In genomic region chr1:156893048-156893953, GRCh38 we compare ENCODE assay signal across 8 cellular contexts. TPM values are rescaled to one million over a fixed set of nuclear protein-coding genes. Genes with fewer than 3 reads are reported as not detected.
DNase-seq lines count a peak whose midpoint lies in the region; ATAC-seq, FAIRE-seq and TF ChIP-seq lines count a peak whose summit lies in the region.

TSS of gene PEAR1 (plus strand) at chr1:156893718. CDS start at chr1:156903927, 10,209 bp downstream.

- H3K4me3 ChIP-seq in A549 = peak within 1 kb of the TSS; percentile 19; the same call in 1 of the 3 replicates
- peak within 1 kb of the TSS; percentile 37 for H3K4me3 ChIP-seq in epithelial cell of esophagus (ENCODE audit: low read length)
- peak within 1 kb of the TSS; percentile 31 to 47 for H3K4me3 ChIP-seq in muscle layer of duodenum (ENCODE audit: low read depth in 1 of 2, low read length in 2 of 2)

- ATAC-seq in A549 (no peak), GM19463 (IDR thresholded peaks at IDR 0.05; ENCODE audit: unreplicated experiment) (no peak)

- no peak for TF ChIP-seq RAD21 in A549 (conservative IDR thresholded peaks at IDR 0.05 in 1 of 2, IDR thresholded peaks at IDR 0.05 in 1 of 2)

- H3K4me1 ChIP-seq in A549 = peaks cover 48% of the 10 kb centered on the region
- H3K4me1 ChIP-seq in muscle layer of duodenum (ENCODE audit: control insufficient read depth in 1 of 2, insufficient read depth in 2 of 2, low read length in 2 of 2) = peaks cover 0 to 18% of the 10 kb centered on the region in 2 donors

- H3K9me3 ChIP-seq in A549 (no peaks in the 10 kb centered on the region), muscle layer of duodenum (ENCODE audit: control insufficient read depth in 1 of 2, low read length in 2 of 2) (no peaks in the 10 kb centered on the region)

- TF ChIP-seq POLR2A in A549 (IDR thresholded peaks at IDR 0.05; ENCODE audit: low read length) (no peak), GM12892 (IDR thresholded peaks at IDR 0.05; ENCODE audit: low read depth, low read length) (no peak)

- no peak for FAIRE-seq in A549 (lab: Jason Lieb, UNC)
- FAIRE-seq in GM12892 (lab: Jason Lieb, UNC) = no peak

- peak within 1 kb of the TSS; percentile 71 for H3K4me2 ChIP-seq in A549

- CTCF ChIA-PET in A549 (lab: Yijun Ruan, JAX) = interaction anchor here (0.6 to 20.8 kb wide), 20 partner anchors 12 to 308 kb away, joined by 3 to 341 read pairs (median 46); partner anchors contain the start of genes INSRR, ISG20L2, LRRC71 and METTL25B
- CTCF ChIA-PET in RWPE1 (lab: Yijun Ruan, JAX) = interaction anchor here (0.6 to 9.3 kb wide), 3 partner anchors 34 to 201 kb away, joined by 3 to 77 read pairs (median 4); no protein-coding TSS in a partner anchor

- TF ChIP-seq CTCF in A549 (IDR thresholded peaks at IDR 0.05) (no peak), RWPE1 (conservative IDR thresholded peaks at IDR 0.05; ENCODE audit: low read depth) (no peak), epithelial cell of esophagus (IDR thresholded peaks at IDR 0.05; ENCODE audit: insufficient read depth, low read depth, low read length, missing control alignments) (no peak), GM10266 (IDR thresholded peaks at IDR 0.05; ENCODE audit: control insufficient read depth, insufficient read depth, low read depth, missing control alignments) (no peak)

- DNase-seq in A549 (ENCODE audit: low read depth in 1 of 2, low spot score in 1 of 2) (no peak), RWPE1 (ENCODE audit: low spot score) (no peak), epithelial cell of esophagus (ENCODE audit: low read depth) (no peak), HCEC 1CT (no peak), GM12892 (ENCODE audit: insufficient read length) (no peak), GM10266 (ENCODE audit: extremely low spot score) (no peak)

- POLR2A ChIA-PET in A549 (lab: Yijun Ruan, JAX) (no interaction called here), RWPE1 (lab: Yijun Ruan, JAX; ENCODE audit: low non-redundant PET) (no interaction called here)

- no peak for TF ChIP-seq EP300 in A549 (IDR thresholded peaks at IDR 0.05)

- WGBS in A549 (ENCODE audit: missing lambda C conversion rate) = 87% methylated on average over 31 of the region's 60 CpGs

- peaks cover 16% of the 10 kb centered on the region for H3K27me3 ChIP-seq in muscle layer of duodenum (ENCODE audit: low read depth, low read length)

- H3K27ac ChIP-seq in A549 (peak within 1 kb of the TSS; percentile 88 to 93), RWPE1 (peak within 1 kb of the TSS; percentile 99), muscle layer of duodenum (ENCODE audit: low read length) (peak within 1 kb of the TSS; percentile 30)

- H3K36me3 ChIP-seq in muscle layer of duodenum (ENCODE audit: control insufficient read depth in 1 of 2, insufficient read depth in 2 of 2, low read length in 2 of 2) = no peaks in the 10 kb centered on the region

TF ChIP-seq in A549, 52 proteins besides CTCF, POLR2A, EP300 and RAD21:
- TF ChIP-seq KDM1A (IDR thresholded peaks at IDR 0.05; ENCODE audit: low read depth) (peak; percentile 60; the same call in 1 of the 2 replicates), RARB (CRISPR knock-in tag; IDR thresholded peaks at IDR 0.05) (no peak)
TF ChIP-seq in A549: peak in this region for 1.

RNA-seq across cellular contexts. Expression of gene PEAR1, which starts in this region (rescaled TPM):
- polyA plus RNA-seq in A549 (2011; rRNA removed) (1.7 and 2.9 TPM in 2 replicates), A549 (2017; fragmentation: RNase III; extraction: RNeasy Plus Mini Kit Qiagen cat#74134 plus additional on column Dnase treatment) (5.0 to 7.5 TPM (median 6.3 TPM) in 3 replicates)
- 4.2 and 5.4 TPM in 2 replicates for polyA plus RNA-seq in A549 (2012; cell fraction: cytosol; rRNA removed)
- polyA plus RNA-seq in A549 (2012; cell fraction: nucleus; rRNA removed) = 27.8 and 33.5 TPM in 2 replicates
- polyA minus RNA-seq in A549 (2011; rRNA and poly(A)+ RNA removed) = 0.79 and 1.4 TPM in 2 replicates
- not detected for polyA plus RNA-seq in GM12892 (2012; ENCODE audit: missing spikeins)

Comparison
In these comparisons a context has a peak if more than half of its experiments do, and no peak if none do; other contexts are left out.
1. H3K27ac ChIP-seq: peak in every context shown above with its lines; median percentile 99 in RWPE1; 90 in A549; 30 in muscle layer of duodenum.